ENCODE assay signal across 9 cellular contexts in genomic region chr6:14270925-14271791, GRCh38.
DNase-seq lines count a peak whose midpoint lies in the region; ATAC-seq and TF ChIP-seq lines count a peak whose summit lies in the region.
"Had no signal": no experiment of that assay in that cellular context is flagged by ENCODE, and none has a peak within 500 bp of the region (broad histone marks: within the 10 kb centered on the region; RNA-seq: fewer than 3 reads in every experiment).

No MANE protein-coding gene starts in this region.

- H3K27me3 ChIP-seq in kidney epithelial cell (ENCODE audit: control insufficient read depth, insufficient read depth, low read length) (no peaks in the 10 kb centered on the region), suprapubic skin (no peaks in the 10 kb centered on the region)

- 44% methylated on average over 11 of the region's 11 CpGs for WGBS in suprapubic skin

- H3K4me1 Mint-ChIP-seq in activated T-cell treated with anti-CD3 and anti-CD28 coated beads, Interleukin-2, amount 50 U/mL, for 24 hours (ENCODE audit: low read depth), result peaks cover 46% of the 10 kb centered on the region

- no peak for TF ChIP-seq CTCF in kidney epithelial cell (IDR thresholded peaks at IDR 0.05; ENCODE audit: insufficient read depth, low read length, poor library complexity, severe bottlenecking)
- no peak for TF ChIP-seq CTCF in suprapubic skin (IDR thresholded peaks at IDR 0.05)

- H3K9me3 ChIP-seq in suprapubic skin, result no peaks in the 10 kb centered on the region
- H3K9me3 ChIP-seq: psoas muscle had no signal

- ATAC-seq in GM21367 (IDR thresholded peaks at IDR 0.05; ENCODE audit: unreplicated experiment), result no peak

- TF ChIP-seq POLR2A in suprapubic skin (IDR thresholded peaks at IDR 0.05), result no peak

- peaks cover 4% of the 10 kb centered on the region for H3K9me3 Mint-ChIP-seq in activated T-cell treated with anti-CD3 and anti-CD28 coated beads, Interleukin-2, amount 50 U/mL, for 24 hours

- no peaks in the 10 kb centered on the region for H3K36me3 ChIP-seq in kidney epithelial cell (ENCODE audit: control insufficient read depth, insufficient read depth, low read length)
- no peaks in the 10 kb centered on the region for H3K36me3 ChIP-seq in suprapubic skin

- H3K4me3 ChIP-seq in kidney epithelial cell (ENCODE audit: low read depth, low read length) (no peak overlapping the region), suprapubic skin (no peak overlapping the region)
- H3K4me3 ChIP-seq: psoas muscle had no signal

- peaks cover 45% of the 10 kb centered on the region for H3K4me1 ChIP-seq in suprapubic skin

- peak overlapping the region; percentile 67 for H3K27ac ChIP-seq in suprapubic skin
- H3K27ac ChIP-seq: psoas muscle had no signal

- peak overlapping the region; percentile 80 for H3K27ac Mint-ChIP-seq in activated T-cell treated with anti-CD3 and anti-CD28 coated beads, Interleukin-2, amount 50 U/mL, for 24 hours

- H3K27me3 Mint-ChIP-seq in activated T-cell treated with anti-CD3 and anti-CD28 coated beads, Interleukin-2, amount 50 U/mL, for 24 hours, result no peaks in the 10 kb centered on the region

- no peak overlapping the region for H3K4me3 Mint-ChIP-seq in activated T-cell treated with anti-CD3 and anti-CD28 coated beads, Interleukin-2, amount 50 U/mL, for 24 hours

- DNase-seq in NCI-H2171 treated with DMSO at 0.1 percent for 48 hours (lab: John Stamatoyannopoulos, UW), result peak; percentile 18
- DNase-seq in NCI-H2171 (lab: John Stamatoyannopoulos, UW), result no peak
- DNase-seq in activated T-cell treated with anti-CD3 and anti-CD28 coated beads, Interleukin-2, amount 50 U/mL, for 24 hours, result peak; percentile 68
- peak; percentile 91 for DNase-seq in kidney epithelial cell (ENCODE audit: low read depth)
- DNase-seq in suprapubic skin (ENCODE audit: low spot score in 2 of 2), result peak in 1 of 2 donors; percentile 74
- DNase-seq in putamen (ENCODE audit: low spot score), result no peak
- DNase-seq in DMS79 (lab: John Stamatoyannopoulos, UW), result no peak

- TF ChIP-seq EP300 in suprapubic skin (IDR thresholded peaks at IDR 0.05), result no peak

- no peaks in the 10 kb centered on the region for H3K36me3 Mint-ChIP-seq in activated T-cell treated with anti-CD3 and anti-CD28 coated beads, Interleukin-2, amount 50 U/mL, for 24 hours (ENCODE audit: low read depth)

Comparison
In these comparisons a context has a peak if more than half of its experiments do, and no peak if none do; other contexts are left out.
1. DNase-seq: peak in NCI-H2171 treated with DMSO at 0.1 percent for 48 hours (single experiment), activated T-cell treated with anti-CD3 and anti-CD28 coated beads, Interleukin-2, amount 50 U/mL, for 24 hours (single experiment) and kidney epithelial cell (single experiment); none in NCI-H2171 (single experiment), putamen (single experiment) and DMS79 (single experiment).